Comparison of ENCODE assay signal across 8 cellular contexts in the genomic region with DNA sequence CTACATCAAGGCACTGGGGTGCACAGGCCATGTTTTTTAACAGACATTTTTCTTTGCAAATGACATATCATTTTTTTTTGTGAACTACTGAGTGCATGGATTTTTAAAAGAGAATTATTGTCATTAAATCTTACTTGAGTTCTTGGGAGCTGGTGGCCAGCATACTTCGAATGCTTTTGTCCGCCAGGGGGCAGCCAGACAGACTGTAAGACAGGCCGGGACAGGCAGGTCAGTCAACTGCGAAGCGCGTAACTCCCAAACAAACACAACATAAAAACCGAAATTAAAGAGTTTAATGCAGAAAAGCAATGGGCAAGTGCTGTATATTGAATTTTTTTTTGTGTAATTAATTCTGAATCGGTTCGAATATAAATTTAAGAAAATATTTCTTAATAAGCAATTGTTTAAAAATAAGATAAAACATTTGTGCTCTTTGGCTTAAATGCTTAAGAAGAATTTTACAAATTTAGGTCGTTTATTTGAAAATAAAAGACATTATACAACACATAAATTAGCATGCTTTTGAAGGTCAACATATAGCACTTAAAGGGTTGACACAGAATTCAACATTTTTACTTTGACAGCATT.
DNase-seq lines count a peak whose midpoint lies in the region; ATAC-seq and TF ChIP-seq lines count a peak whose summit lies in the region.

No MANE protein-coding gene starts in this region.

- H3K27me3 Mint-ChIP-seq in activated T-helper 1 cell treated with anti-CD3 and anti-CD28 coated beads, Interleukin-12 subunit alpha, Interleukin-12 subunit beta, Interleukin-2, Interleukin-4 antibody, amounts not matched to agents 30 ng/mL and 10 ng/mL and 1 ng/mL, durations not matched to agents 14 hours and 24 hours and 36 hours (ENCODE audit: insufficient read depth), result peaks cover 7% of the 10 kb centered on the region

- H3K36me3 Mint-ChIP-seq in activated T-helper 1 cell treated with anti-CD3 and anti-CD28 coated beads, Interleukin-12 subunit alpha, Interleukin-12 subunit beta, Interleukin-2, Interleukin-4 antibody, amounts not matched to agents 30 ng/mL and 10 ng/mL and 1 ng/mL, durations not matched to agents 14 hours and 24 hours and 36 hours (ENCODE audit: low read depth), result no peaks in the 10 kb centered on the region

- no peak overlapping the region for H3K4me3 ChIP-seq in BE2C (ENCODE audit: low read depth, low read length)
- no peak overlapping the region for H3K4me3 ChIP-seq in NB4 (ENCODE audit: low read depth, low read length)

- TF ChIP-seq CTCF in BE2C (IDR thresholded peaks at IDR 0.05; ENCODE audit: low read depth, low read length) (peak; percentile 67), NB4 (IDR thresholded peaks at IDR 0.05; ENCODE audit: low read depth, low read length) (peak; percentile 93)

- H3K4me1 Mint-ChIP-seq in activated T-helper 1 cell treated with anti-CD3 and anti-CD28 coated beads, Interleukin-12 subunit alpha, Interleukin-12 subunit beta, Interleukin-2, Interleukin-4 antibody, amounts not matched to agents 30 ng/mL and 10 ng/mL and 1 ng/mL, durations not matched to agents 14 hours and 24 hours and 36 hours (ENCODE audit: low read depth), result no peaks in the 10 kb centered on the region

- no peaks in the 10 kb centered on the region for H3K4me1 ChIP-seq in BE2C

- no peak overlapping the region for H3K27ac Mint-ChIP-seq in activated T-helper 1 cell treated with anti-CD3 and anti-CD28 coated beads, Interleukin-12 subunit alpha, Interleukin-12 subunit beta, Interleukin-2, Interleukin-4 antibody, amounts not matched to agents 30 ng/mL and 10 ng/mL and 1 ng/mL, durations not matched to agents 14 hours and 24 hours and 36 hours

- H3K9me3 Mint-ChIP-seq in activated T-helper 1 cell treated with anti-CD3 and anti-CD28 coated beads, Interleukin-12 subunit alpha, Interleukin-12 subunit beta, Interleukin-2, Interleukin-4 antibody, amounts not matched to agents 30 ng/mL and 10 ng/mL and 1 ng/mL, durations not matched to agents 14 hours and 24 hours and 36 hours, result no peaks in the 10 kb centered on the region

- no peaks in the 10 kb centered on the region for H3K9me3 ChIP-seq in BE2C

- intact Hi-C loops in activated T-helper 1 cell treated with anti-CD3 and anti-CD28 coated beads, Interleukin-12 subunit alpha, Interleukin-12 subunit beta, Interleukin-2, Interleukin-4 antibody, amounts not matched to agents 30 ng/mL and 10 ng/mL and 1 ng/mL, durations not matched to agents 14 hours and 24 hours and 36 hours (cut with micrococcal nuclease), result loop anchor here (2.0 kb wide), 1 partner anchor 1764 kb away; no protein-coding TSS in a partner anchor
- intact Hi-C loops in Right ventricle myocardium superior (cut with DNase I), result no loop called here

- H3K4me3 Mint-ChIP-seq in activated T-helper 1 cell treated with anti-CD3 and anti-CD28 coated beads, Interleukin-12 subunit alpha, Interleukin-12 subunit beta, Interleukin-2, Interleukin-4 antibody, amounts not matched to agents 30 ng/mL and 10 ng/mL and 1 ng/mL, durations not matched to agents 14 hours and 24 hours and 36 hours, result no peak overlapping the region

- DNase-seq in BE2C, result peak; percentile 74
- peak; percentile 58 for DNase-seq in GM19238 (ENCODE audit: insufficient read length, low spot score)
- peak; percentile 65 for DNase-seq in NB4 (ENCODE audit: low read depth)
- DNase-seq in activated T-helper 1 cell treated with anti-CD3 and anti-CD28 coated beads, Interleukin-12 subunit alpha, Interleukin-12 subunit beta, Interleukin-2, Interleukin-4 antibody, amounts not matched to agents 30 ng/mL and 10 ng/mL and 1 ng/mL, durations not matched to agents 14 hours and 24 hours and 36 hours (ENCODE audit: low spot score), result peak; percentile 11
- peak; percentile 85 for DNase-seq in Right ventricle myocardium superior
- peak; percentile 37 for DNase-seq in pulmonary artery endothelial cell (ENCODE audit: low read depth, low spot score)
- DNase-seq in NCI-H774 (lab: John Stamatoyannopoulos, UW), result no peak

- TF ChIP-seq POLR2A in NB4 (IDR thresholded peaks at IDR 0.05; ENCODE audit: extremely low read depth, insufficient read length), result no peak

- H3K27me3 ChIP-seq in BE2C, result no peaks in the 10 kb centered on the region

- no peaks in the 10 kb centered on the region for H3K36me3 ChIP-seq in BE2C

- ATAC-seq in Right ventricle myocardium superior (ENCODE audit: poor library complexity) (peak; percentile 70), GM21825 (IDR thresholded peaks at IDR 0.05; ENCODE audit: unreplicated experiment) (no peak)
